In the genomic region with DNA sequence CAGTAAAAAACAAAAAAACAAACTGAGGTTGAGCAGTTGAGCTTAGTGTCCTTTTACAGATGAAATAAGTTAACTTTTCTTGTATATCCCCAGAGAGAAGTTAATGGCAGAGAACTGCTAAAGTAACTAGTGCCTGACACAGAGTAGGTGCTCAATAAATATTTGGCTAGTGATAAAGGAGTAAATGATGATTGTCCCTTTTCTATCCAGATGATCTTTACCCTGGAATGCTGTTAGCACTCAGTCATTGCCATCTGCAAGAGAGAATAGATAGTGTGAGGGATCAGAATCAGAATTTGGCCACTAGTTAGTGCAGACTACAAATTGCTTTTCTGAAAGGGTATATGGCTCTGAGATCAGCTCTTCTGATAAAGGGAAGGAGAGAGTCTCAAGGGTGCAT, we compare ENCODE assay signal across 17 cellular contexts. TPM values are rescaled to one million over a fixed set of nuclear protein-coding genes. Genes with fewer than 3 reads are reported as not detected.
DNase-seq lines count a peak whose midpoint lies in the region; ATAC-seq and TF ChIP-seq lines count a peak whose summit lies in the region.
"Had no signal": no experiment of that assay in that cellular context is flagged by ENCODE, and none has a peak within 500 bp of the region (broad histone marks: within the 10 kb centered on the region; RNA-seq: fewer than 3 reads in every experiment).

No MANE protein-coding gene starts in this region.

- TF ChIP-seq CTCF in Caco-2 (IDR thresholded peaks at IDR 0.05; ENCODE audit: insufficient read depth in 1 of 2, low read depth in 1 of 2, low read length in 1 of 2, severe bottlenecking in 1 of 2, unreplicated experiment in 1 of 2) (no peak), Panc1 (IDR thresholded peaks at IDR 0.05) (no peak), mesothelial cell of epicardium (IDR thresholded peaks at IDR 0.05; ENCODE audit: unreplicated experiment) (no peak), GM13977 (IDR thresholded peaks at IDR 0.05; ENCODE audit: extremely low read depth, insufficient read depth, missing control alignments) (no peak)

- no peaks in the 10 kb centered on the region for H3K9me3 ChIP-seq in Caco-2
- H3K9me3 ChIP-seq in Panc1 (ENCODE audit: control insufficient read depth, insufficient read depth, low read depth, low read length): no peaks in the 10 kb centered on the region

- CTCF ChIA-PET in Caco-2 (lab: Charles Lee): interaction anchor here (1.3 kb wide), 1 partner anchor 22 kb away, joined by 4 read pairs; a partner anchor contains a TSS
- CTCF ChIA-PET in Panc1 (lab: Charles Lee): no interaction called here

- peak in 1 of 2 experiments; percentile 23 for DNase-seq in Caco-2
- no peak for DNase-seq in Panc1 (ENCODE audit: low read depth, low spot score)
- DNase-seq in central memory CD8-positive, alpha-beta T cell (ENCODE audit: low spot score in 2 of 2): no peak
- DNase-seq in mesothelial cell of epicardium (ENCODE audit: low spot score in 2 of 2, unreplicated experiment in 2 of 2): no peak
- no peak for DNase-seq in hepatic stellate cell (ENCODE audit: low spot score)
- DNase-seq in GM13977 (ENCODE audit: low spot score): no peak
- DNase-seq in stimulated activated CD4-positive, alpha-beta T cell treated with anti-CD3 and anti-CD28 coated beads, Interleukin-2, amount 100 ng/mL, for 48 hours: no peak
- DNase-seq: AML-193; Calu3; CD4-positive, CD25-positive, alpha-beta regulatory T cell; MM.1S; NCI-H1105; NCI-H1694 treated with DMSO at 0.1 percent for 48 hours; NCI-H446; NCI-H82; SHP77 treated with DMSO at 0.1 percent for 48 hours had no signal

- H3K4me1 Mint-ChIP-seq in Caco-2 (ENCODE audit: low read depth, unreplicated experiment) (peaks cover 11% of the 10 kb centered on the region), mesothelial cell of epicardium (no peaks in the 10 kb centered on the region)
- peaks cover 24% of the 10 kb centered on the region for H3K4me1 Mint-ChIP-seq in central memory CD8-positive, alpha-beta T cell

- H3K36me3 Mint-ChIP-seq in Caco-2 (ENCODE audit: insufficient read depth, unreplicated experiment) (peaks cover 54% of the 10 kb centered on the region), mesothelial cell of epicardium (peaks cover 33% of the 10 kb centered on the region)
- peaks cover 5% of the 10 kb centered on the region for H3K36me3 Mint-ChIP-seq in central memory CD8-positive, alpha-beta T cell (ENCODE audit: insufficient read depth)

- POLR2A ChIA-PET in Caco-2 (lab: Charles Lee) (interaction anchor here (1.4 kb wide), 1 partner anchor 22 kb away, joined by 7 read pairs; a partner anchor contains a TSS), Panc1 (lab: Charles Lee) (no interaction called here)

- ATAC-seq in Panc1: no peak
- no peak for ATAC-seq in central memory CD8-positive, alpha-beta T cell (replicated peaks; ENCODE audit: extremely low read depth, poor library complexity, severe bottlenecking)
- no peak for ATAC-seq in HG03196 (IDR thresholded peaks at IDR 0.05; ENCODE audit: unreplicated experiment)

- intact Hi-C loops in Caco-2 (cut with micrococcal nuclease; ENCODE audit: unreplicated experiment): no loop called here
- intact Hi-C loops in Panc1 (cut with micrococcal nuclease; ENCODE audit: unreplicated experiment): no loop called here

- no peak overlapping the region for H3K27ac ChIP-seq in Panc1 (ENCODE audit: low read length)

- H3K4me1 ChIP-seq in Caco-2 (peaks cover 21% of the 10 kb centered on the region), Panc1 (ENCODE audit: control insufficient read depth, insufficient read depth, low read length) (no peaks in the 10 kb centered on the region; the same call in 1 of the 2 replicates)

- H3K27ac Mint-ChIP-seq in Caco-2 (ENCODE audit: unreplicated experiment) (peak overlapping the region; percentile 19), mesothelial cell of epicardium (peak overlapping the region; percentile 43)
- H3K27ac Mint-ChIP-seq in central memory CD8-positive, alpha-beta T cell (ENCODE audit: low read depth): peak overlapping the region; percentile 17

- H3K27me3 Mint-ChIP-seq in Caco-2 (ENCODE audit: insufficient read depth, unreplicated experiment) (no peaks in the 10 kb centered on the region), mesothelial cell of epicardium (ENCODE audit: low read depth) (no peaks in the 10 kb centered on the region)
- no peaks in the 10 kb centered on the region for H3K27me3 Mint-ChIP-seq in central memory CD8-positive, alpha-beta T cell
- H3K27me3 Mint-ChIP-seq: CD4-positive, CD25-positive, alpha-beta regulatory T cell had no signal

- BruUV-seq in Caco-2 (replicated peaks; lab: Mats Ljungman, UMichigan): no TSS peak
- TSS peak; percentile 39 for BruUV-seq in Panc1 (replicated peaks; lab: Mats Ljungman, UMichigan)

- no peaks in the 10 kb centered on the region for H3K9me3 Mint-ChIP-seq in Caco-2 (ENCODE audit: unreplicated experiment)
- no peaks in the 10 kb centered on the region for H3K9me3 Mint-ChIP-seq in central memory CD8-positive, alpha-beta T cell
- H3K9me3 Mint-ChIP-seq in mesothelial cell of epicardium: no peaks in the 10 kb centered on the region
- H3K9me3 Mint-ChIP-seq: CD4-positive, CD25-positive, alpha-beta regulatory T cell had no signal

- H3K4me3 ChIP-seq in Caco-2 (ENCODE audit: low read depth, low read length) (no peak overlapping the region), Panc1 (ENCODE audit: low read depth in 2 of 2, low read length in 2 of 2) (no peak overlapping the region)

- H3K36me3 ChIP-seq in Caco-2 (ENCODE audit: control insufficient read depth, insufficient read depth, low read length) (no peaks in the 10 kb centered on the region), Panc1 (ENCODE audit: control insufficient read depth, insufficient read depth, low read length) (no peaks in the 10 kb centered on the region)

- in situ Hi-C loops in Panc1 (cut with HindIII; ENCODE audit: low pct_unique_long_range_greater_than_20kb, low sequenced_read_pairs) (no loop called here), GM13977 (cut with MboI; ENCODE audit: low pct_unique_long_range_greater_than_20kb, low sequenced_read_pairs, unreplicated experiment) (no loop called here)

- H3K4me3 Mint-ChIP-seq in Caco-2 (ENCODE audit: unreplicated experiment) (no peak overlapping the region), mesothelial cell of epicardium (no peak overlapping the region)
- H3K4me3 Mint-ChIP-seq in central memory CD8-positive, alpha-beta T cell: no peak overlapping the region
- H3K4me3 Mint-ChIP-seq: CD4-positive, CD25-positive, alpha-beta regulatory T cell had no signal

- H3K27me3 ChIP-seq in Caco-2 (replicated peaks; ENCODE audit: control insufficient read depth, insufficient read depth, low read length) (no peaks in the 10 kb centered on the region), Panc1 (ENCODE audit: control insufficient read depth, insufficient read depth, low read length) (no peaks in the 10 kb centered on the region)

RNA-seq across cellular contexts. Expression of a gene that starts 21.6 kb away (rescaled TPM):
- 76.9 and 77.4 TPM in 2 replicates for total RNA-seq in Caco-2 (2022)
- total RNA-seq in Panc1 (2021; ENCODE audit: unreplicated experiment): 70.6 TPM
- 35.8 TPM for polyA plus RNA-seq in Panc1 (2012; ENCODE audit: insufficient read length)
- total RNA-seq in mesothelial cell of epicardium: 107 to 110 TPM (median 107 TPM) in 3 replicates

RNA-seq across cellular contexts. Expression of a gene that starts 21.9 kb away (rescaled TPM):
- total RNA-seq in Caco-2 (2022) (23.5 and 25.1 TPM in 2 replicates), Panc1 (2021; ENCODE audit: unreplicated experiment) (28.3 TPM), mesothelial cell of epicardium (17.5 to 18.2 TPM (median 18.0 TPM) in 3 replicates)
- 9.2 TPM for polyA plus RNA-seq in Panc1 (2012; ENCODE audit: insufficient read length)
